In the genomic region with DNA sequence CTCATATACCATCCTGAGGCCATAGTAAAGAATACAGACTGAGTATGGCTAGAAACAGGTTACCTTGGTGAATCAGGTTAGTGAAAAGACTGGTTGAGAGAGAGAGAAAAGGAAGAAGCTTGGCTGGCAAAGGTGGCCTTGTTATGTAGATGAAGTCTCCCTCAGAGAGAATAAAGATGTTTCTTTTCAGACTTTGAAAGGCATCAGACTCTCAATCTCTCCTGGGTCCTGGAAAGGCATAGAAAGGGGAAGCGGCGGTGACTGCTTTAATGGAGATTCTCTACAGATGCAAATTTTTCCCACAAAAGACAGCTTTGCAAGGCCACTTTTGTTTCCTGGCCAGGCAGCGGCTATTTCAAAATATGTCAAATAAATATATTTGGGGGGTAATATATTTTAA, we compare ENCODE assay signal across 27 cellular contexts. TPM values are rescaled to one million over a fixed set of nuclear protein-coding genes. Genes with fewer than 3 reads are reported as not detected.
DNase-seq lines count a peak whose midpoint lies in the region; ATAC-seq and TF ChIP-seq lines count a peak whose summit lies in the region.
"Had no signal": no experiment of that assay in that cellular context is flagged by ENCODE, and none has a peak within 500 bp of the region (broad histone marks: within the 10 kb centered on the region; RNA-seq: fewer than 3 reads in every experiment).

No MANE protein-coding gene starts in this region.

- H3K23ac ChIP-seq in H9 (ENCODE audit: insufficient read length, low read depth, low read length), result no peak overlapping the region

- H3K9me3 Mint-ChIP-seq in H9 (peaks cover 0 to 2% of the 10 kb centered on the region in 2 experiments; a peak in 2 of 5 replicates), WTC11 (peaks cover 19% of the 10 kb centered on the region)
- H3K9me3 Mint-ChIP-seq: CD8-positive, alpha-beta T cell had no signal

- no peak overlapping the region for H4K5ac ChIP-seq in H9 (ENCODE audit: insufficient read length, low read depth, low read length)

- TF ChIP-seq CTCF in H9 (conservative IDR thresholded peaks at IDR 0.05) (no peak), WTC11 (IDR thresholded peaks at IDR 0.05) (no peak)

- H3K27me3 Mint-ChIP-seq in H9 (ENCODE audit: low read depth) (peaks cover 13% of the 10 kb centered on the region), WTC11 (ENCODE audit: low read depth) (peaks cover 8% of the 10 kb centered on the region)

- no peak overlapping the region for H2AK5ac ChIP-seq in H9 (ENCODE audit: insufficient read length, low read length)

- H3K4me3 Mint-ChIP-seq in H9, result no peak overlapping the region
- 0 out of 2 replicates have a peak overlapping the region, but pooled peaks have one; percentile 27 for H3K4me3 Mint-ChIP-seq in WTC11
- H3K4me3 Mint-ChIP-seq: CD8-positive, alpha-beta T cell; IgD-negative memory B cell had no signal

- DNase-seq in H9, result peak; percentile 77
- DNase-seq in WTC11 (ENCODE audit: low spot score), result peak; percentile 26
- DNase-seq in iPS DF 6.9 (ENCODE audit: low read depth, low spot score), result peak; percentile 64
- no peak for DNase-seq in T-helper 1 cell
- no peak for DNase-seq in NCI-H187 (lab: John Stamatoyannopoulos, UW)
- no peak for DNase-seq in C1 segment of cervical spinal cord (lab: John Stamatoyannopoulos, UW)
- DNase-seq: AML-193; Caco-2; CD8-positive, alpha-beta T cell; DMS153; DND-41; MM.1S; NCI-H2029 treated with DMSO at 0.1 percent for 48 hours; NCI-H446 treated with DMSO at 0.1 percent for 48 hours; NCI-H526; NCI-H82; NK-92 treated with Interleukin-12 subunit alpha and Interleukin-12 subunit beta, amount 100 ng/mL, for 24 hours; PC-9; SJCRH30 had no signal

- no peak overlapping the region for H4K91ac ChIP-seq in H9 (ENCODE audit: insufficient read length, low read depth, low read length)

- no peak overlapping the region for H3K56ac ChIP-seq in H9 (ENCODE audit: insufficient read length, low read depth, low read length)

- no peak overlapping the region for H3K14ac ChIP-seq in H9 (ENCODE audit: insufficient read depth, low read length)

- POLR2A ChIA-PET in WTC11 (lab: Charles Lee), result no interaction called here

- H4K20me1 ChIP-seq in H9 (ENCODE audit: control insufficient read depth, insufficient read depth, insufficient read length), result no peaks in the 10 kb centered on the region
- H4K20me1 ChIP-seq: BLaER1 treated with 17β-estradiol and CSF1 and Interleukin-3, amounts not matched to agents 10 nM and 100 nM had no signal

- no peaks in the 10 kb centered on the region for H3K36me3 ChIP-seq in iPS DF 6.9 (ENCODE audit: control insufficient read depth, insufficient read depth, low read length)
- H3K36me3 ChIP-seq: BLaER1 treated with 17β-estradiol and CSF1 and Interleukin-3, amounts not matched to agents 10 nM and 100 nM; SJCRH30 had no signal

- peak; percentile 96 for ATAC-seq in WTC11
- no peak for ATAC-seq in GM18868 (IDR thresholded peaks at IDR 0.05; ENCODE audit: unreplicated experiment)
- ATAC-seq: CD8-positive, alpha-beta T cell; HCT116; Right ventricle myocardium inferior; SK-N-SH treated with all-trans-retinoic acid at 6 μM for 48 hours had no signal

- no peak overlapping the region for H3K9ac ChIP-seq in H9 (ENCODE audit: extremely low read depth, insufficient read length, low read length)
- H3K9ac ChIP-seq: BLaER1 treated with 17β-estradiol and CSF1 and Interleukin-3, amounts not matched to agents 10 nM and 100 nM; KMS-11 had no signal

- H3K36me3 Mint-ChIP-seq in H9 (ENCODE audit: insufficient read depth in 1 of 3, low read depth in 3 of 3) (peaks cover 0 to 10% (median 0%) of the 10 kb centered on the region in 3 experiments; a peak in 3 of 7 replicates), WTC11 (peaks cover 13% of the 10 kb centered on the region)
- H3K36me3 Mint-ChIP-seq: CD8-positive, alpha-beta T cell; IgD-negative memory B cell had no signal

- H3K4me3 ChIP-seq in iPS DF 6.9 (ENCODE audit: low read length), result no peak overlapping the region
- H3K4me3 ChIP-seq: BLaER1 treated with 17β-estradiol and CSF1 and Interleukin-3, amounts not matched to agents 10 nM and 100 nM; PC-9; SJCRH30 had no signal

- H3K4me1 ChIP-seq in H9 (ENCODE audit: insufficient read depth, low read length) (peaks cover 8% of the 10 kb centered on the region), iPS DF 6.9 (ENCODE audit: control insufficient read depth, insufficient read depth, low read length) (peaks cover 2% of the 10 kb centered on the region; the same call in 1 of the 2 replicates)
- H3K4me1 ChIP-seq: BLaER1 treated with 17β-estradiol and CSF1 and Interleukin-3, amounts not matched to agents 10 nM and 100 nM; Caco-2; SJCRH30 had no signal

- H3K27ac ChIP-seq in H9 (ENCODE audit: insufficient read length, low read depth, low read length), result no peak overlapping the region
- no peak overlapping the region for H3K27ac ChIP-seq in iPS DF 6.9 (ENCODE audit: low read length)
- H3K27ac ChIP-seq: BLaER1 treated with 17β-estradiol and CSF1 and Interleukin-3, amounts not matched to agents 10 nM and 100 nM; KMS-11; PC-9; SJCRH30 had no signal

- H2BK20ac ChIP-seq in H9 (ENCODE audit: low read depth, low read length, poor library complexity, severe bottlenecking), result no peak overlapping the region

- no peak overlapping the region for H3K18ac ChIP-seq in H9 (ENCODE audit: insufficient read length, low read depth, low read length)

- H3K79me2 ChIP-seq in H9 (ENCODE audit: insufficient read depth, low read length), result no peaks in the 10 kb centered on the region

- H2BK12ac ChIP-seq in H9 (ENCODE audit: insufficient read length, low read depth, low read length), result no peak overlapping the region

- H3K23me2 ChIP-seq in H9 (ENCODE audit: insufficient read length, low read depth, low read length, poor library complexity, severe bottlenecking), result no peaks in the 10 kb centered on the region

- H3K27ac Mint-ChIP-seq in H9 (peak overlapping the region; percentile 59 to 98 (median 79); a peak in 5 of 7 replicates), WTC11 (peak overlapping the region; percentile 75)
- H3K27ac Mint-ChIP-seq: CD8-positive, alpha-beta T cell; IgD-negative memory B cell had no signal

- peaks cover 37 to 40% of the 10 kb centered on the region in 2 experiments for H3K4me1 Mint-ChIP-seq in H9
- peaks cover 49% of the 10 kb centered on the region for H3K4me1 Mint-ChIP-seq in WTC11
- H3K4me1 Mint-ChIP-seq: IgD-negative memory B cell had no signal

- H4K8ac ChIP-seq in H9 (replicated peaks; ENCODE audit: insufficient read length, low read depth, low read length), result no peak overlapping the region

- no CpG with 5 or more reads among the region's 3 CpGs for WGBS in H9 (ENCODE audit: extremely low coverage, insufficient read length, low lambda C conversion rate)
- no CpG with 5 or more reads among the region's 3 CpGs for WGBS in iPS DF 6.9 (ENCODE audit: insufficient coverage, insufficient read length)

- H3K4ac ChIP-seq in H9 (ENCODE audit: low read depth, low read length), result no peak overlapping the region

- no peak overlapping the region for H2AFZ ChIP-seq in H9 (ENCODE audit: low read length)
- H2AFZ ChIP-seq: PC-9 had no signal

- H3K4me2 ChIP-seq in H9 (ENCODE audit: insufficient read depth, insufficient read length, low read length), result no peak overlapping the region
- H3K4me2 ChIP-seq: BLaER1 treated with 17β-estradiol and CSF1 and Interleukin-3, amounts not matched to agents 10 nM and 100 nM; KMS-11; PC-9 had no signal

- no peak overlapping the region for H2BK120ac ChIP-seq in H9 (ENCODE audit: low read depth, low read length, poor library complexity, severe bottlenecking)

- H3K9me3 ChIP-seq in H9 (ENCODE audit: control insufficient read depth, low read depth, low read length) (no peaks in the 10 kb centered on the region), iPS DF 6.9 (ENCODE audit: control insufficient read depth, insufficient read depth, low read length) (no peaks in the 10 kb centered on the region)
- H3K9me3 ChIP-seq: BLaER1 treated with 17β-estradiol and CSF1 and Interleukin-3, amounts not matched to agents 10 nM and 100 nM; Caco-2; SJCRH30 had no signal

- no peak overlapping the region for H2BK15ac ChIP-seq in H9 (ENCODE audit: low read depth, low read length)

- H2BK5ac ChIP-seq in H9 (ENCODE audit: insufficient read length, low read length), result no peak overlapping the region

- no peaks in the 10 kb centered on the region for H3K27me3 ChIP-seq in H9 (ENCODE audit: insufficient read depth, low read length)
- H3K27me3 ChIP-seq in iPS DF 6.9 (ENCODE audit: control insufficient read depth, insufficient read depth, low read length), result no peaks in the 10 kb centered on the region
- H3K27me3 ChIP-seq: BLaER1 treated with 17β-estradiol and CSF1 and Interleukin-3, amounts not matched to agents 10 nM and 100 nM; SJCRH30 had no signal

- no peaks in the 10 kb centered on the region for H3K79me1 ChIP-seq in H9 (ENCODE audit: insufficient read depth, low read depth, low read length, poor library complexity, severe bottlenecking)

- no peak overlapping the region for H3T11ph ChIP-seq in H9 (ENCODE audit: low read length)

- CTCF ChIA-PET in WTC11 (lab: Charles Lee), result interaction anchor here (0.6 to 1.3 kb wide), 4 partner anchors 56 to 285 kb away, joined by 3 to 6 read pairs (median 4); no protein-coding TSS in a partner anchor

TF ChIP-seq in WTC11, 78 proteins besides CTCF, POLR2A, EP300 and RAD21:
- TF ChIP-seq, protein P1, sequence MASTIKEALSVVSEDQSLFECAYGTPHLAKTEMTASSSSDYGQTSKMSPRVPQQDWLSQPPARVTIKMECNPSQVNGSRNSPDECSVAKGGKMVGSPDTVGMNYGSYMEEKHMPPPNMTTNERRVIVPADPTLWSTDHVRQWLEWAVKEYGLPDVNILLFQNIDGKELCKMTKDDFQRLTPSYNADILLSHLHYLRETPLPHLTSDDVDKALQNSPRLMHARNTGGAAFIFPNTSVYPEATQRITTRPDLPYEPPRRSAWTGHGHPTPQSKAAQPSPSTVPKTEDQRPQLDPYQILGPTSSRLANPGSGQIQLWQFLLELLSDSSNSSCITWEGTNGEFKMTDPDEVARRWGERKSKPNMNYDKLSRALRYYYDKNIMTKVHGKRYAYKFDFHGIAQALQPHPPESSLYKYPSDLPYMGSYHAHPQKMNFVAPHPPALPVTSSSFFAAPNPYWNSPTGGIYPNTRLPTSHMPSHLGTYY (CRISPR knock-in tag; IDR thresholded peaks at IDR 0.05), result no peak
- TF ChIP-seq, protein P2, sequence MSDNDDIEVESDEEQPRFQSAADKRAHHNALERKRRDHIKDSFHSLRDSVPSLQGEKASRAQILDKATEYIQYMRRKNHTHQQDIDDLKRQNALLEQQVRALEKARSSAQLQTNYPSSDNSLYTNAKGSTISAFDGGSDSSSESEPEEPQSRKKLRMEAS (CRISPR knock-in tag; IDR thresholded peaks at IDR 0.05), result peak; percentile 12; the same call in 1 of the 2 replicates

RNA-seq across cellular contexts. Expression of a gene that starts 46.3 kb away (rescaled TPM):
- total RNA-seq in H9 (2021) (not detected in 2 replicates), WTC11 (2021) (not detected in 3 replicates)
- total RNA-seq: Caco-2; CD8-positive, alpha-beta T cell; PC-9; Right ventricle myocardium inferior; RPMI7951; SJCRH30 had no signal

Comparison
In these comparisons a context has a peak if more than half of its experiments do, and no peak if none do; other contexts are left out.
1. DNase-seq: peak in H9 (single experiment), WTC11 (single experiment) and iPS DF 6.9 (single experiment); none in T-helper 1 cell (0 of 5), NCI-H187 (0 of 2) and C1 segment of cervical spinal cord (0 of 14).